ENCODE assay signal across 18 cellular contexts in the genomic region with DNA sequence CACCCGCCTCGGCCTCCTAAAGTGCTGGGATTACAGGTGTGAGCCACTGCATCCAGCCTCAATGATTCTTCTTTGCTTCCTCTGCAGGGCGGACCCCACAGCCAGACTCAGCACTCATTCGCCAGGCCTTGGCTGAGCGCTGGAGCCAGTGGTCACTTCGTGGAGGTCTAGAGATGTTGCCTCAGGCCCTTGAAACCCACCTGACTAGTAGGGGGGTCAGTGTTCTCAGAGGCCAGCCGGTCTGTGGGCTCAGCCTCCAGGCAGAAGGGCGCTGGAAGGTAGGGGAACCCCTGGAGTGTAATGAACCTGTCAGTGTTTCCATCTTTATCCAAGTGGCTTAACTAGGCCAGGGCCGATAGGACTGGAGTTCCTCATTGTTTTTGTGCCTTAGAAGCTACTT. TPM values are rescaled to one million over a fixed set of nuclear protein-coding genes. Genes with fewer than 3 reads are reported as not detected.
DNase-seq lines count a peak whose midpoint lies in the region; ATAC-seq and TF ChIP-seq lines count a peak whose summit lies in the region.
"Had no signal": no experiment of that assay in that cellular context is flagged by ENCODE, and none has a peak within 500 bp of the region (broad histone marks: within the 10 kb centered on the region; RNA-seq: fewer than 3 reads in every experiment).

No MANE protein-coding gene starts in this region.

- no peaks in the 10 kb centered on the region for H3K9me3 ChIP-seq in HAP-1
- H3K9me3 ChIP-seq: BLaER1 treated with 17β-estradiol and CSF1 and Interleukin-3, amounts not matched to agents 10 nM and 100 nM had no signal

- H3K36me3 Mint-ChIP-seq in activated CD4-positive, alpha-beta T cell treated with anti-CD3 and anti-CD28 coated beads for 36 hours (ENCODE audit: low read depth), result peaks cover 33% of the 10 kb centered on the region
- peaks cover 33% of the 10 kb centered on the region for H3K36me3 Mint-ChIP-seq in activated CD4-positive, alpha-beta T cell treated with anti-CD3 and anti-CD28 coated beads, Interleukin-2, amount 10 ng/mL, durations not matched to agents 7 days and 5 days (ENCODE audit: low read depth)
- H3K36me3 Mint-ChIP-seq in stimulated activated naive CD8-positive, alpha-beta T cell treated with anti-CD3 and anti-CD28 coated beads, Interleukin-15, Interleukin-2, amounts not matched to agents 100 ng/mL and 50 ng/mL, for 24 hours (ENCODE audit: low read depth), result peaks cover 38% of the 10 kb centered on the region
- H3K36me3 Mint-ChIP-seq in nephron progenitor cell (ENCODE audit: low read depth), result peaks cover 43% of the 10 kb centered on the region
- peaks cover 57 to 69% of the 10 kb centered on the region in 2 donors for H3K36me3 Mint-ChIP-seq in CD14-positive monocyte

- H3K27me3 Mint-ChIP-seq in activated CD4-positive, alpha-beta T cell treated with anti-CD3 and anti-CD28 coated beads for 36 hours, result no peaks in the 10 kb centered on the region
- H3K27me3 Mint-ChIP-seq in activated CD4-positive, alpha-beta T cell treated with anti-CD3 and anti-CD28 coated beads, Interleukin-2, amount 10 ng/mL, durations not matched to agents 7 days and 5 days, result no peaks in the 10 kb centered on the region
- H3K27me3 Mint-ChIP-seq in stimulated activated naive CD8-positive, alpha-beta T cell treated with anti-CD3 and anti-CD28 coated beads, Interleukin-15, Interleukin-2, amounts not matched to agents 100 ng/mL and 50 ng/mL, for 24 hours, result no peaks in the 10 kb centered on the region
- H3K27me3 Mint-ChIP-seq in nephron progenitor cell (ENCODE audit: low read depth, poor library complexity) (no peaks in the 10 kb centered on the region), CD14-positive monocyte (ENCODE audit: low read depth in 3 of 3) (peaks cover 0 to 2% (median 0%) of the 10 kb centered on the region in 3 donors)

- H3K9me3 Mint-ChIP-seq in activated CD4-positive, alpha-beta T cell treated with anti-CD3 and anti-CD28 coated beads for 36 hours (ENCODE audit: low read depth), result no peaks in the 10 kb centered on the region
- H3K9me3 Mint-ChIP-seq in activated CD4-positive, alpha-beta T cell treated with anti-CD3 and anti-CD28 coated beads, Interleukin-2, amount 10 ng/mL, durations not matched to agents 7 days and 5 days, result no peaks in the 10 kb centered on the region
- H3K9me3 Mint-ChIP-seq in stimulated activated naive CD8-positive, alpha-beta T cell treated with anti-CD3 and anti-CD28 coated beads, Interleukin-15, Interleukin-2, amounts not matched to agents 100 ng/mL and 50 ng/mL, for 24 hours, result no peaks in the 10 kb centered on the region
- H3K9me3 Mint-ChIP-seq in nephron progenitor cell, result no peaks in the 10 kb centered on the region
- H3K9me3 Mint-ChIP-seq in CD14-positive monocyte, result no peaks in the 10 kb centered on the region
- H3K9me3 Mint-ChIP-seq: H9 had no signal

- no peak for DNase-seq in activated CD4-positive, alpha-beta T cell treated with anti-CD3 and anti-CD28 coated beads for 36 hours
- DNase-seq in activated CD4-positive, alpha-beta T cell treated with anti-CD3 and anti-CD28 coated beads, Interleukin-2, amount 10 ng/mL, durations not matched to agents 7 days and 5 days, result no peak
- no peak for DNase-seq in stimulated activated naive CD8-positive, alpha-beta T cell treated with anti-CD3 and anti-CD28 coated beads, Interleukin-15, Interleukin-2, amounts not matched to agents 100 U/mL and 50 U/mL, for 24 hours
- DNase-seq in nephron progenitor cell, result no peak
- no peak for DNase-seq in HAP-1 (ENCODE audit: low spot score in 2 of 2)
- no peak for DNase-seq in CD14-positive monocyte (ENCODE audit: low spot score)
- DNase-seq: 8988T, COR-L47, H9, MM.1S, NCI-H1417, NCI-H1930, NCI-H2171 treated with DMSO at 0.1 percent for 48 hours, NCI-H82 had no signal

- in situ Hi-C loops in HAP-1 (cut with MboI; ENCODE audit: low sequenced_read_pairs), result no loop called here

- POLR2A ChIA-PET in activated CD4-positive, alpha-beta T cell treated with anti-CD3 and anti-CD28 coated beads for 36 hours (lab: Charles Lee), result interaction anchor here (0.7 kb wide), 1 partner anchor 119 kb away, joined by 4 read pairs; no protein-coding TSS in a partner anchor
- POLR2A ChIA-PET in activated CD4-positive, alpha-beta T cell treated with anti-CD3 and anti-CD28 coated beads, Interleukin-2, amount 10 ng/mL, durations not matched to agents 7 days and 5 days (lab: Charles Lee), result no interaction called here

- intact Hi-C loops in activated CD4-positive, alpha-beta T cell treated with anti-CD3 and anti-CD28 coated beads for 36 hours (cut with DNase I, micrococcal nuclease), result loop anchor here in 1 of 2 experiments (5.0 kb wide), 1 partner anchor 58 kb away; the partner anchor contains the start of gene TOMM40L
- intact Hi-C loops in CD14-positive monocyte (cut with micrococcal nuclease), result no loop called here

- H3K36me3 ChIP-seq in HAP-1 (replicated peaks), result peaks cover 55% of the 10 kb centered on the region

- H3K4me3 Mint-ChIP-seq in activated CD4-positive, alpha-beta T cell treated with anti-CD3 and anti-CD28 coated beads for 36 hours, result peak overlapping the region; percentile 47
- H3K4me3 Mint-ChIP-seq in activated CD4-positive, alpha-beta T cell treated with anti-CD3 and anti-CD28 coated beads, Interleukin-2, amount 10 ng/mL, durations not matched to agents 7 days and 5 days, result no peak overlapping the region
- H3K4me3 Mint-ChIP-seq in stimulated activated naive CD8-positive, alpha-beta T cell treated with anti-CD3 and anti-CD28 coated beads, Interleukin-15, Interleukin-2, amounts not matched to agents 100 ng/mL and 50 ng/mL, for 24 hours, result no peak overlapping the region
- H3K4me3 Mint-ChIP-seq in nephron progenitor cell (peak overlapping the region; percentile 89), CD14-positive monocyte (no peak overlapping the region)

- ATAC-seq in activated CD4-positive, alpha-beta T cell treated with anti-CD3 and anti-CD28 coated beads for 36 hours, result no peak
- ATAC-seq in stimulated activated naive CD8-positive, alpha-beta T cell treated with anti-CD3 and anti-CD28 coated beads, Interleukin-15, Interleukin-2, amounts not matched to agents 100 U/mL and 50 U/mL, for 24 hours, result no peak
- ATAC-seq in GM19397 (IDR thresholded peaks at IDR 0.05; ENCODE audit: unreplicated experiment), result no peak
- ATAC-seq: HepG2 had no signal

- H3K4me1 Mint-ChIP-seq in activated CD4-positive, alpha-beta T cell treated with anti-CD3 and anti-CD28 coated beads for 36 hours, result peaks cover 26% of the 10 kb centered on the region
- peaks cover 39% of the 10 kb centered on the region for H3K4me1 Mint-ChIP-seq in activated CD4-positive, alpha-beta T cell treated with anti-CD3 and anti-CD28 coated beads, Interleukin-2, amount 10 ng/mL, durations not matched to agents 7 days and 5 days
- peaks cover 25% of the 10 kb centered on the region for H3K4me1 Mint-ChIP-seq in stimulated activated naive CD8-positive, alpha-beta T cell treated with anti-CD3 and anti-CD28 coated beads, Interleukin-15, Interleukin-2, amounts not matched to agents 100 ng/mL and 50 ng/mL, for 24 hours (ENCODE audit: low read depth)
- H3K4me1 Mint-ChIP-seq in nephron progenitor cell, result peaks cover 35% of the 10 kb centered on the region
- peaks cover 26% of the 10 kb centered on the region for H3K4me1 Mint-ChIP-seq in CD14-positive monocyte

- TF ChIP-seq CTCF in nephron progenitor cell (IDR thresholded peaks at IDR 0.05) (no peak), CD14-positive monocyte (IDR thresholded peaks at IDR 0.05) (no peak)

- H3K27me3 ChIP-seq in HAP-1 (ENCODE audit: low read depth), result no peaks in the 10 kb centered on the region
- H3K27me3 ChIP-seq: BLaER1 treated with 17β-estradiol and CSF1 and Interleukin-3, amounts not matched to agents 10 nM and 100 nM had no signal

- H3K4me3 ChIP-seq in HAP-1, result no peak overlapping the region
- H3K4me3 ChIP-seq: BLaER1 treated with 17β-estradiol and CSF1 and Interleukin-3, amounts not matched to agents 10 nM and 100 nM had no signal

- CTCF ChIA-PET in activated CD4-positive, alpha-beta T cell treated with anti-CD3 and anti-CD28 coated beads for 36 hours (lab: Charles Lee), result interaction anchor here (0.6 to 3.9 kb wide), 5 partner anchors 7 to 121 kb away, joined by 3 to 29 read pairs (median 3); partner anchors contain the start of gene B4GALT3
- CTCF ChIA-PET in activated CD4-positive, alpha-beta T cell treated with anti-CD3 and anti-CD28 coated beads, Interleukin-2, amount 10 ng/mL, durations not matched to agents 7 days and 5 days (lab: Charles Lee), result interaction anchor here (1.0 to 4.7 kb wide), 5 partner anchors 8 to 57 kb away, joined by 3 to 30 read pairs (median 5); partner anchors contain the start of genes B4GALT3 and TOMM40L

- peaks cover 7% of the 10 kb centered on the region for H3K4me1 ChIP-seq in HAP-1

- H3K27ac Mint-ChIP-seq in activated CD4-positive, alpha-beta T cell treated with anti-CD3 and anti-CD28 coated beads for 36 hours, result no peak overlapping the region
- no peak overlapping the region for H3K27ac Mint-ChIP-seq in activated CD4-positive, alpha-beta T cell treated with anti-CD3 and anti-CD28 coated beads, Interleukin-2, amount 10 ng/mL, durations not matched to agents 7 days and 5 days
- peak overlapping the region; percentile 55 for H3K27ac Mint-ChIP-seq in stimulated activated naive CD8-positive, alpha-beta T cell treated with anti-CD3 and anti-CD28 coated beads, Interleukin-15, Interleukin-2, amounts not matched to agents 100 ng/mL and 50 ng/mL, for 24 hours
- no peak overlapping the region for H3K27ac Mint-ChIP-seq in nephron progenitor cell
- H3K27ac Mint-ChIP-seq in CD14-positive monocyte, result peak overlapping the region in 2 of 7 donors; percentile 22 to 45
- H3K27ac Mint-ChIP-seq: H9 had no signal

RNA-seq across cellular contexts. Expression of gene PPOX, which starts 2.7 kb away (rescaled TPM):
- 10 to 100 TPM; 21.5 to 28.8 TPM for total RNA-seq in activated CD4-positive, alpha-beta T cell treated with anti-CD3 and anti-CD28 coated beads for 36 hours
- 10 to 100 TPM; 33.6 to 40.7 TPM for total RNA-seq in activated CD4-positive, alpha-beta T cell treated with anti-CD3 and anti-CD28 coated beads, Interleukin-2, amount 10 ng/mL, durations not matched to agents 7 days and 5 days
- polyA plus RNA-seq in CD14-positive monocyte, result 10 to 100 TPM; 10.5 to 10.8 TPM

RNA-seq across cellular contexts. Expression of gene B4GALT3, which starts 8.4 kb away (rescaled TPM):
- 10 to 100 TPM; 40.5 to 51.8 TPM for total RNA-seq in activated CD4-positive, alpha-beta T cell treated with anti-CD3 and anti-CD28 coated beads for 36 hours
- 10 to 100 TPM; 43.1 to 48.6 TPM for total RNA-seq in activated CD4-positive, alpha-beta T cell treated with anti-CD3 and anti-CD28 coated beads, Interleukin-2, amount 10 ng/mL, durations not matched to agents 7 days and 5 days
- 10 to 100 TPM; 16.8 to 21.0 TPM for polyA plus RNA-seq in CD14-positive monocyte

RNA-seq across cellular contexts. Expression of gene USP21, which starts 9.6 kb away (rescaled TPM):
- total RNA-seq in activated CD4-positive, alpha-beta T cell treated with anti-CD3 and anti-CD28 coated beads for 36 hours, result 10 to 100 TPM; 25.1 to 32.0 TPM
- 10 to 100 TPM; 34.7 to 40.2 TPM for total RNA-seq in activated CD4-positive, alpha-beta T cell treated with anti-CD3 and anti-CD28 coated beads, Interleukin-2, amount 10 ng/mL, durations not matched to agents 7 days and 5 days
- 10 to 100 TPM; 11.0 to 11.3 TPM for polyA plus RNA-seq in CD14-positive monocyte

RNA-seq across cellular contexts. Expression of gene UFC1, which starts 15.1 kb away (rescaled TPM):
- 10 to 100 TPM; 89.2 to 98.6 TPM for total RNA-seq in activated CD4-positive, alpha-beta T cell treated with anti-CD3 and anti-CD28 coated beads for 36 hours
- 100 to 1,000 TPM; 115 to 120 TPM for total RNA-seq in activated CD4-positive, alpha-beta T cell treated with anti-CD3 and anti-CD28 coated beads, Interleukin-2, amount 10 ng/mL, durations not matched to agents 7 days and 5 days
- polyA plus RNA-seq in CD14-positive monocyte, result 100 to 1,000 TPM; 108 to 120 TPM

RNA-seq across cellular contexts. Expression of gene ADAMTS4, which starts 29.9 kb away (rescaled TPM):
- total RNA-seq in activated CD4-positive, alpha-beta T cell treated with anti-CD3 and anti-CD28 coated beads for 36 hours, result under 1 TPM; 0.40 to 0.71 TPM
- 1 to 10 TPM in 1 of 2 experiments, under 1 TPM in 1; 0.31 to 1.3 TPM for total RNA-seq in activated CD4-positive, alpha-beta T cell treated with anti-CD3 and anti-CD28 coated beads, Interleukin-2, amount 10 ng/mL, durations not matched to agents 7 days and 5 days
- under 1 TPM in 1 of 2 donors, not detected in 1; 0.01 TPM for polyA plus RNA-seq in CD14-positive monocyte

Comparison
In these comparisons a context has a peak if more than half of its experiments do, and no peak if none do; other contexts are left out.
1. H3K4me3 Mint-ChIP-seq: peak in activated CD4-positive, alpha-beta T cell treated with anti-CD3 and anti-CD28 coated beads for 36 hours (single experiment) and nephron progenitor cell (single experiment); none in activated CD4-positive, alpha-beta T cell treated with anti-CD3 and anti-CD28 coated beads, Interleukin-2, amount 10 ng/mL, durations not matched to agents 7 days and 5 days (single experiment), stimulated activated naive CD8-positive, alpha-beta T cell treated with anti-CD3 and anti-CD28 coated beads, Interleukin-15, Interleukin-2, amounts not matched to agents 100 ng/mL and 50 ng/mL, for 24 hours (single experiment) and CD14-positive monocyte (0 of 2).